In genomic region chr12:28958553-28959195, GRCh38 we compare ENCODE assay signal across 17 cellular contexts.
DNase-seq lines count a peak whose midpoint lies in the region; ATAC-seq and TF ChIP-seq lines count a peak whose summit lies in the region.
"Had no signal": no experiment of that assay in that cellular context is flagged by ENCODE, and none has a peak within 500 bp of the region (broad histone marks: within the 10 kb centered on the region; RNA-seq: fewer than 3 reads in every experiment).

No MANE protein-coding gene starts in this region.

- TF ChIP-seq CTCF in mammary epithelial cell (conservative IDR thresholded peaks at IDR 0.05 in 1 of 2, IDR thresholded peaks at IDR 0.05 in 1 of 2; ENCODE audit: extremely low read depth in 1 of 2, insufficient read depth in 1 of 2, low read depth in 1 of 2, low read length in 2 of 2), result no peak
- no peak for TF ChIP-seq CTCF in foreskin fibroblast (IDR thresholded peaks at IDR 0.05; ENCODE audit: low read depth, low read length)
- TF ChIP-seq CTCF in vagina (IDR thresholded peaks at IDR 0.05), result no peak

- no peak overlapping the region for H3K4me2 ChIP-seq in mammary epithelial cell (ENCODE audit: insufficient read depth, low read depth, low read length)
- H3K4me2 ChIP-seq: hepatocyte had no signal

- H3K79me2 ChIP-seq in mammary epithelial cell (ENCODE audit: insufficient read depth, low read length), result no peaks in the 10 kb centered on the region
- H3K79me2 ChIP-seq: hepatocyte had no signal

- no TSS peak for BruUV-seq in mammary epithelial cell (replicated peaks; lab: Mats Ljungman, UMichigan)

- H3K27me3 ChIP-seq in mammary epithelial cell (ENCODE audit: insufficient read depth, low read length), result no peaks in the 10 kb centered on the region
- no peaks in the 10 kb centered on the region for H3K27me3 ChIP-seq in vagina
- no peaks in the 10 kb centered on the region for H3K27me3 ChIP-seq in effector memory CD4-positive, alpha-beta T cell (replicated peaks; ENCODE audit: control insufficient read depth, insufficient read depth, low read length, poor library complexity, severe bottlenecking)
- H3K27me3 ChIP-seq: hepatocyte, ovary, upper lobe of left lung had no signal

- in situ Hi-C loops in mammary epithelial cell (cut with MboI; ENCODE audit: low sequenced_read_pairs in 2 of 2), result no loop called here

- H3K4me3 ChIP-seq in mammary epithelial cell (replicated peaks in 1 of 3; ENCODE audit: insufficient read depth in 1 of 3, low read depth in 2 of 3, low read length in 3 of 3) (no peak overlapping the region), foreskin fibroblast (ENCODE audit: low read depth in 1 of 2, low read length in 2 of 2) (no peak overlapping the region), vagina (no peak overlapping the region)
- no peak overlapping the region for H3K4me3 ChIP-seq in effector memory CD4-positive, alpha-beta T cell (ENCODE audit: insufficient read depth, low read depth, low read length, poor library complexity, severe bottlenecking)
- H3K4me3 ChIP-seq: hepatocyte, ovary, upper lobe of left lung had no signal

- H3K4me1 ChIP-seq in mammary epithelial cell (ENCODE audit: insufficient read depth, low read length) (peaks cover 7% of the 10 kb centered on the region), vagina (peaks cover 33% of the 10 kb centered on the region)
- H3K4me1 ChIP-seq in effector memory CD4-positive, alpha-beta T cell (ENCODE audit: control insufficient read depth, insufficient read depth, low read length, poor library complexity, severe bottlenecking), result no peaks in the 10 kb centered on the region
- H3K4me1 ChIP-seq: upper lobe of left lung had no signal

- H3K27ac ChIP-seq in mammary epithelial cell (ENCODE audit: insufficient read depth, low read depth, low read length) (no peak overlapping the region), vagina (peak overlapping the region; percentile 35)
- no peak overlapping the region for H3K27ac ChIP-seq in effector memory CD4-positive, alpha-beta T cell (ENCODE audit: insufficient read depth, low read length, poor library complexity, severe bottlenecking)
- H3K27ac ChIP-seq: hepatocyte, ovary, upper lobe of left lung had no signal

- H3K36me3 ChIP-seq in mammary epithelial cell (ENCODE audit: insufficient read depth, low read length) (no peaks in the 10 kb centered on the region), vagina (no peaks in the 10 kb centered on the region)
- H3K36me3 ChIP-seq in effector memory CD4-positive, alpha-beta T cell (ENCODE audit: control insufficient read depth, insufficient read depth, low read length), result no peaks in the 10 kb centered on the region
- H3K36me3 ChIP-seq: ovary, upper lobe of left lung had no signal

- no peaks in the 10 kb centered on the region for H4K20me1 ChIP-seq in mammary epithelial cell (ENCODE audit: insufficient read depth, low read length)

- ATAC-seq in left cardiac atrium, result peak; percentile 43 to 47
- no peak for ATAC-seq in left ventricle myocardium superior
- ATAC-seq: stimulated activated effector memory CD8-positive, alpha-beta T cell treated with anti-CD3 and anti-CD28 coated beads, Interleukin-12 subunit alpha, Interleukin-12 subunit beta, amount 100 ng/mL, for 72 hours had no signal

- DNase-seq in left cardiac atrium (no peak), left ventricle myocardium superior (no peak), mammary epithelial cell (peak; percentile 38), foreskin fibroblast (peak; percentile 34 to 72), vagina (ENCODE audit: extremely low spot score in 2 of 2) (no peak), NCI-H146 treated with DMSO at 0.1 percent for 48 hours (lab: John Stamatoyannopoulos, UW; ENCODE audit: unreplicated experiment) (no peak), DMS114 treated with DMSO at 0.1 percent for 48 hours (lab: John Stamatoyannopoulos, UW; ENCODE audit: unreplicated experiment) (no peak)
- no peak for DNase-seq in effector memory CD4-positive, alpha-beta T cell
- DNase-seq: activated naive CD4-positive, alpha-beta T cell treated with anti-CD3 and anti-CD28 coated beads for 36 hours; CD4-positive, alpha-beta memory T cell; central memory CD4-positive, alpha-beta T cell; NCI-H82; ovary; RPMI8226; upper lobe of left lung had no signal

- CTCF ChIA-PET in mammary epithelial cell (lab: Charles Lee; ENCODE audit: low non-redundant PET), result no interaction called here

- no peak overlapping the region for H3K9ac ChIP-seq in mammary epithelial cell (ENCODE audit: insufficient read depth, low read length)

- dilution Hi-C loops in mammary epithelial cell (cut with HindIII; ENCODE audit: low sequenced_read_pairs), result no loop called here

- intact Hi-C loops in left cardiac atrium (cut with DNase I) (no loop called here), left ventricle myocardium superior (cut with micrococcal nuclease) (no loop called here), mammary epithelial cell (cut with micrococcal nuclease) (no loop called here), vagina (cut with DNase I) (no loop called here)

- WGBS in mammary epithelial cell (ENCODE audit: low coverage, missing lambda C conversion rate), result 73% methylated on average over 2 of the region's 2 CpGs

- TF ChIP-seq POLR2A in vagina (IDR thresholded peaks at IDR 0.05), result no peak

- H2AFZ ChIP-seq in mammary epithelial cell (ENCODE audit: low read depth, low read length), result no peak overlapping the region
- H2AFZ ChIP-seq: hepatocyte had no signal

- H3K9me3 ChIP-seq in mammary epithelial cell (replicated peaks; ENCODE audit: insufficient read depth, low read length) (no peaks in the 10 kb centered on the region), vagina (no peaks in the 10 kb centered on the region)
- H3K9me3 ChIP-seq in effector memory CD4-positive, alpha-beta T cell (ENCODE audit: control insufficient read depth, low read length), result no peaks in the 10 kb centered on the region
- H3K9me3 ChIP-seq: ovary, upper lobe of left lung had no signal

Comparison
In these comparisons a context has a peak if more than half of its experiments do, and no peak if none do; other contexts are left out.
1. DNase-seq: peak in mammary epithelial cell (single experiment) and foreskin fibroblast (2 of 2); none in left cardiac atrium (single experiment), left ventricle myocardium superior (single experiment), vagina (0 of 2), effector memory CD4-positive, alpha-beta T cell (0 of 3), NCI-H146 treated with DMSO at 0.1 percent for 48 hours (single experiment) and DMS114 treated with DMSO at 0.1 percent for 48 hours (single experiment).